In the genomic region with DNA sequence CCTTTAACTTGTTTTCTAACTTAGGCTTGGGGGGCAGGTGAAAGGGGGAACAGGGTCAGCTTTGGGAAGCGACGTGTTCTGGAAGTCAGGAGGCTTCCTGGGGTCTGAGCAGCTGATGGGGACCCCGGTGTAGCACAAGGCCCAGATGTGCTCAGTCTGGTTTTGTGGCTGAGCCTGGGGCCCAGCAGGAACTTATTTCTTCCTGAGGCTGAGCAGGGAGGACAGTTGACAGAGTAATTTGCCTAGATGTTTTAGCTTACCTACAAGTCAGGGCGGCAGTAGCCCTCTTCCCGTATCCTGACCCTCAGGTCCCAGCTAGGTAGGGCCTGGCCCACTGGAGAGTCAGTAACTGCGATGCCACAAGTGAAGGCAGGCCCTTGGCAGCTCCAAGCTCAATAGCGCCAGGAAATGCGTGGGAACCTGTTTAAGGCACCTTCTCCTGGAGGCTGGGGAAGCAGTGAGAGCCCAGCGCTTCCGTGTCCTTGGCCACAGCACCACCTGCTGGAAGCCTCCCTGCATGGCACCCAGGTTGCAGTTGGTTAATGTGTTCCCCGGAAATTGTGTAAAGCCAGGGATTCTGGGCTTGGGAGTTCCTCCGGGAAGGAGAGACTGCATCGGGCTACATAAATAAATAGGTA, we compare ENCODE assay signal across 8 cellular contexts. TPM values are rescaled to one million over a fixed set of nuclear protein-coding genes. Genes with fewer than 3 reads are reported as not detected.
DNase-seq lines count a peak whose midpoint lies in the region; ATAC-seq and TF ChIP-seq lines count a peak whose summit lies in the region.

No MANE protein-coding gene starts in this region.

- H3K27ac ChIP-seq in parathyroid adenoma = no peak overlapping the region
- peak overlapping the region; percentile 11 to 65 (median 60) for H3K27ac ChIP-seq in transverse colon

- H3K27me3 ChIP-seq in parathyroid adenoma (ENCODE audit: control insufficient read depth, insufficient read depth, low read length) (no peaks in the 10 kb centered on the region), transverse colon (no peaks in the 10 kb centered on the region)

- no peaks in the 10 kb centered on the region for H3K79me2 ChIP-seq in parathyroid adenoma

- TF ChIP-seq EP300 in transverse colon (IDR thresholded peaks at IDR 0.05; ENCODE audit: low read depth) = no peak

- no peaks in the 10 kb centered on the region for H3K27me3 Mint-ChIP-seq in activated naive CD8-positive, alpha-beta T cell treated with anti-CD3 and anti-CD28 coated beads, Interleukin-2, amount 50 U/mL, for 24 hours

- no peak for TF ChIP-seq POLR2A in transverse colon (IDR thresholded peaks at IDR 0.05)

- no peaks in the 10 kb centered on the region for H3K9me3 ChIP-seq in parathyroid adenoma (ENCODE audit: control insufficient read depth, low read length)
- H3K9me3 ChIP-seq in transverse colon = no peaks in the 10 kb centered on the region

- no peaks in the 10 kb centered on the region for H3K4me1 ChIP-seq in parathyroid adenoma
- peaks cover 6 to 23% (median 9%) of the 10 kb centered on the region in 4 donors for H3K4me1 ChIP-seq in transverse colon

- H3K4me1 Mint-ChIP-seq in activated naive CD8-positive, alpha-beta T cell treated with anti-CD3 and anti-CD28 coated beads, Interleukin-2, amount 50 U/mL, for 24 hours = peaks cover 90% of the 10 kb centered on the region

- no peaks in the 10 kb centered on the region for H3K9me3 Mint-ChIP-seq in activated naive CD8-positive, alpha-beta T cell treated with anti-CD3 and anti-CD28 coated beads, Interleukin-2, amount 50 U/mL, for 24 hours

- no peak overlapping the region for H3K9ac ChIP-seq in parathyroid adenoma

- peak overlapping the region; percentile 98 for H3K27ac Mint-ChIP-seq in activated naive CD8-positive, alpha-beta T cell treated with anti-CD3 and anti-CD28 coated beads, Interleukin-2, amount 50 U/mL, for 24 hours

- in situ Hi-C loops in transverse colon (cut with MboI; ENCODE audit: low pct_ligation_motif_present in 1 of 4, low pct_unique_long_range_greater_than_20kb in 1 of 4, low sequenced_read_pairs in 3 of 4) = no loop called here

- intact Hi-C loops in Right ventricle myocardium superior (cut with DNase I) = loop anchor here (2.0 to 10.0 kb wide), 3 partner anchors 117 to 255 kb away; a partner anchor contains a TSS
- intact Hi-C loops in transverse colon (cut with DNase I; ENCODE audit: low total_unique reads) = loop anchor here (2.0 kb wide), 1 partner anchor 201 kb away; no protein-coding TSS in a partner anchor

- H3K4me3 ChIP-seq in parathyroid adenoma (ENCODE audit: low read depth, low read length) (no peak overlapping the region), transverse colon (peak overlapping the region in 1 of 4 donors; percentile 33)

- H2AFZ ChIP-seq in parathyroid adenoma = peak overlapping the region; percentile 45

- peak overlapping the region; percentile 98 for H3K4me3 Mint-ChIP-seq in activated naive CD8-positive, alpha-beta T cell treated with anti-CD3 and anti-CD28 coated beads, Interleukin-2, amount 50 U/mL, for 24 hours

- H3K36me3 ChIP-seq in parathyroid adenoma (ENCODE audit: control insufficient read depth, insufficient read depth, low read length) (no peaks in the 10 kb centered on the region), transverse colon (no peaks in the 10 kb centered on the region)

- peaks cover 99% of the 10 kb centered on the region for H3K36me3 Mint-ChIP-seq in activated naive CD8-positive, alpha-beta T cell treated with anti-CD3 and anti-CD28 coated beads, Interleukin-2, amount 50 U/mL, for 24 hours (ENCODE audit: low read depth)

- TF ChIP-seq CTCF in parathyroid adenoma (IDR thresholded peaks at IDR 0.05) (peak; percentile 93), transverse colon (IDR thresholded peaks at IDR 0.05) (peak; percentile 93 to 98 (median 96))

- ATAC-seq in activated naive CD8-positive, alpha-beta T cell treated with anti-CD3 and anti-CD28 coated beads, Interleukin-2, amount 50 U/mL, for 24 hours = no peak
- ATAC-seq in Right ventricle myocardium superior (ENCODE audit: poor library complexity) = peak; percentile 89

- DNase-seq in SIG-M5 treated with dmso at 0.1 percent for 504 hours (lab: John Stamatoyannopoulos, UW; ENCODE audit: unreplicated experiment) (peak; percentile 73), SIG-M5 (lab: John Stamatoyannopoulos, UW) (no peak), NCI-H1105 treated with DMSO at 0.1 percent for 48 hours (lab: John Stamatoyannopoulos, UW) (peak; percentile 78), SKM-1 treated with dmso at 0.1 percent for 144 hours (lab: John Stamatoyannopoulos, UW; ENCODE audit: unreplicated experiment) (peak; percentile 71), Right ventricle myocardium superior (peak; percentile 91), transverse colon (peak; percentile 94)
- DNase-seq in activated naive CD8-positive, alpha-beta T cell treated with anti-CD3 and anti-CD28 coated beads, Interleukin-2, amount 50 U/mL, for 24 hours = peak; percentile 89

- 22 to 74% methylated on average over 3 to 13 of the region's 13 CpGs for WGBS in transverse colon (ENCODE audit: low coverage in 1 of 2), 2 donors

- H3K4me2 ChIP-seq in parathyroid adenoma (ENCODE audit: low read length) = peak overlapping the region; percentile 59

RNA-seq across cellular contexts. Expression of a gene that starts 5.2 kb away (rescaled TPM):
- total RNA-seq in Right ventricle myocardium superior = not detected
- total RNA-seq in transverse colon = 1 to 10 TPM in 2 of 4 donors, under 1 TPM in 1, not detected in 1; 0.14 to 5.4 (median 4.9) TPM

RNA-seq across cellular contexts. Expression of a gene that starts 58.6 kb away (rescaled TPM):
- total RNA-seq in Right ventricle myocardium superior = not detected
- total RNA-seq in transverse colon = 1 to 10 TPM in 3 of 4 donors, not detected in 1; 1.2 to 4.2 (median 2.5) TPM
